In the genomic region with DNA sequence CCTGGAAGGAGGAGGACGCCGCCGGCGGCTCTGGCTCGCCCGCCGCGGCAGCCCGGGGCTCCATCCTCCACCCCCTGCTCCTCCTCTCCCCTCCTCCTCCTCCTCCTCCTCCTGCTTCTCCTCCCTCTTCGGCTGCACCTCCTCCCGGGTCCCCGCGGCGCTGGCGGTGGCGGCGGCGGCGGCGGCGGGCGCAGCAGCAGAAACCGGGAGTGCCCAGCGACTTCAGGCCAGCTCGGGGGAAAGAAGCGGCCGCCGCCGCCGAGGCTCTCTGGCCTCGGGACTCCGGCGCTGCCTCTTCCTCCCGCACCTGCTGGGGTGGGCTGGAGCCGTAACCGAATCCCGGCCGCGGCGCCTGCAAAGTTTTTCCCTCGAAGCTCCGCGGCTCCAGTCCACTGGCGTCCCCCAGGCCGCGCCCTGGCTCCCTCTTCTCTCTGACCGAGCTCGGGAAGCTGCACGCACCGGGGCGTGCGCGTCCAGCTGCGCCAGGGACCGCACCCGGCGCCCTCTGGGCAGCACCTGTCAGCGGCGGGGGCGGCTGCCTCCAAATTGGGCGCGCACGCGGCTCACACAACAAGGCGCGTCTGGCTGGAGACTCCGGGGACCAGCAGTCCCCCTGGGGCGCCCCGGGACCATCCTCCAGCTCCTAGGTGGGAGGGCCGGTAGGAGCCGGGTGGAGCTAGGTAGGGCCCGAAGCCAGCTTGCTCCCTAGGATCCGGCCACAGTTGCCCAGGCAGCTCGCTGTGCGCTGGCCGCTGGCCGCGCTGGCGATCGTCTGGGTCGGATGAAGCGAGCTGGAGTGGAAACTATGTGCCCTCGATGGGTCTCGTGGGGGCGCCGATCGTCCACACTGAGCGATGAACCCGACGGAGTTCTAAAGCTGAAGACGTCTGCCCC, we compare ENCODE assay signal across 8 cellular contexts. TPM values are rescaled to one million over a fixed set of nuclear protein-coding genes. Genes with fewer than 3 reads are reported as not detected.
A peak's percentile ranks its signal among the peaks of the same experiment; 100 is the strongest.
DNase-seq lines count a peak whose midpoint lies in the region; ATAC-seq, FAIRE-seq and TF ChIP-seq lines count a peak whose summit lies in the region.

A gene (minus strand): TSS at position 583 of the 894 bp plus-strand sequence.

- no peak for DNase-seq in CD4-positive, alpha-beta T cell
- DNase-seq in HTR-8/SVneo (ENCODE audit: insufficient read length, low spot score) (peak; percentile 18), endothelial cell (ENCODE audit: low spot score) (peak; percentile 41), midbrain (lab: John Stamatoyannopoulos, UW) (peak; percentile 9), upper lobe of left lung (peak; percentile 23 to 88), NCI-H1694 (lab: John Stamatoyannopoulos, UW) (no peak)
- DNase-seq in T-helper 2 cell treated with Interferon-gamma antibody and Interleukin-4, amounts not matched to agents 5 μg/mL and 100 μg/mL, for 36 hours (ENCODE audit: low spot score) = no peak

- H3K36me3 ChIP-seq in upper lobe of left lung = no peaks in the 10 kb centered on the region

- no peaks in the 10 kb centered on the region for H3K9me3 Mint-ChIP-seq in CD4-positive, alpha-beta T cell
- H3K9me3 Mint-ChIP-seq in T-helper 2 cell treated with Interferon-gamma antibody and Interleukin-4, amounts not matched to agents 5 μg/mL and 100 μg/mL, for 36 hours = no peaks in the 10 kb centered on the region
- no peaks in the 10 kb centered on the region for H3K9me3 Mint-ChIP-seq in endothelial cell (ENCODE audit: unreplicated experiment)

- peaks cover 14% of the 10 kb centered on the region for H3K4me1 Mint-ChIP-seq in CD4-positive, alpha-beta T cell (ENCODE audit: low read depth)
- peaks cover 9% of the 10 kb centered on the region for H3K4me1 Mint-ChIP-seq in T-helper 2 cell treated with Interferon-gamma antibody and Interleukin-4, amounts not matched to agents 5 μg/mL and 100 μg/mL, for 36 hours (ENCODE audit: low read depth)
- H3K4me1 Mint-ChIP-seq in endothelial cell (ENCODE audit: unreplicated experiment) = peaks cover 9% of the 10 kb centered on the region

- FAIRE-seq in HTR-8/SVneo (lab: Jason Lieb, UNC) = peak; percentile 13

- POLR2A ChIA-PET in CD4-positive, alpha-beta T cell (lab: Charles Lee) = no interaction called here

- H3K27ac Mint-ChIP-seq in CD4-positive, alpha-beta T cell = no peak within 1 kb of the TSS
- H3K27ac Mint-ChIP-seq in T-helper 2 cell treated with Interferon-gamma antibody and Interleukin-4, amounts not matched to agents 5 μg/mL and 100 μg/mL, for 36 hours = no peak within 1 kb of the TSS
- no peak within 1 kb of the TSS for H3K27ac Mint-ChIP-seq in endothelial cell (ENCODE audit: unreplicated experiment)

- WGBS in upper lobe of left lung, 2 donors = 1% methylated on average over 37 to 50 of the region's 91 CpGs

- no peaks in the 10 kb centered on the region for H3K9me3 ChIP-seq in CD4-positive, alpha-beta T cell (ENCODE audit: control insufficient read depth, low read length)
- no peaks in the 10 kb centered on the region for H3K9me3 ChIP-seq in upper lobe of left lung

- H3K4me1 ChIP-seq in upper lobe of left lung = peaks cover 21 to 26% (median 23%) of the 10 kb centered on the region in 4 donors

- TF ChIP-seq EP300 in upper lobe of left lung (IDR thresholded peaks at IDR 0.05) = no peak

- H3K27me3 Mint-ChIP-seq in CD4-positive, alpha-beta T cell = peaks cover 74% of the 10 kb centered on the region
- H3K27me3 Mint-ChIP-seq in T-helper 2 cell treated with Interferon-gamma antibody and Interleukin-4, amounts not matched to agents 5 μg/mL and 100 μg/mL, for 36 hours (ENCODE audit: low read depth) = peaks cover 62% of the 10 kb centered on the region
- H3K27me3 Mint-ChIP-seq in endothelial cell (ENCODE audit: unreplicated experiment) = peaks cover 11% of the 10 kb centered on the region

- H3K4me3 Mint-ChIP-seq in CD4-positive, alpha-beta T cell = peak within 1 kb of the TSS; percentile 82
- peak within 1 kb of the TSS; percentile 64 for H3K4me3 Mint-ChIP-seq in T-helper 2 cell treated with Interferon-gamma antibody and Interleukin-4, amounts not matched to agents 5 μg/mL and 100 μg/mL, for 36 hours
- H3K4me3 Mint-ChIP-seq in endothelial cell (ENCODE audit: unreplicated experiment) = peak within 1 kb of the TSS; percentile 81

- TF ChIP-seq CTCF in CD4-positive, alpha-beta T cell (IDR thresholded peaks at IDR 0.05) = no peak
- no peak for TF ChIP-seq CTCF in endothelial cell (IDR thresholded peaks at IDR 0.05; ENCODE audit: unreplicated experiment)
- no peak for TF ChIP-seq CTCF in upper lobe of left lung (IDR thresholded peaks at IDR 0.05)

- peak within 1 kb of the TSS; percentile 45 to 65 (median 60) for H3K4me3 ChIP-seq in upper lobe of left lung

- no peaks in the 10 kb centered on the region for H3K36me3 Mint-ChIP-seq in CD4-positive, alpha-beta T cell (ENCODE audit: low read depth)
- H3K36me3 Mint-ChIP-seq in T-helper 2 cell treated with Interferon-gamma antibody and Interleukin-4, amounts not matched to agents 5 μg/mL and 100 μg/mL, for 36 hours (ENCODE audit: low read depth) = no peaks in the 10 kb centered on the region
- no peaks in the 10 kb centered on the region for H3K36me3 Mint-ChIP-seq in endothelial cell (ENCODE audit: low read depth, unreplicated experiment)

- intact Hi-C loops in CD4-positive, alpha-beta T cell (cut with DNase I, micrococcal nuclease) = no loop called here

- no peak within 1 kb of the TSS for H3K27ac ChIP-seq in CD4-positive, alpha-beta T cell (ENCODE audit: low read depth, low read length)
- H3K27ac ChIP-seq in upper lobe of left lung = peak within 1 kb of the TSS in 1 of 4 donors; percentile 32

- no peak for TF ChIP-seq POLR2A in upper lobe of left lung (IDR thresholded peaks at IDR 0.05)

- ATAC-seq in CD4-positive, alpha-beta T cell (ENCODE audit: poor library complexity) = no peak
- ATAC-seq in GM19372 (IDR thresholded peaks at IDR 0.05; ENCODE audit: low read depth, unreplicated experiment) = peak; percentile 34
- ATAC-seq in upper lobe of left lung (ENCODE audit: low FRiP score in 2 of 2) = peak; percentile 65 to 76

- CTCF ChIA-PET in CD4-positive, alpha-beta T cell (lab: Charles Lee) = no interaction called here

- H3K27me3 ChIP-seq in CD4-positive, alpha-beta T cell (ENCODE audit: control insufficient read depth, insufficient read depth, low read length) = peaks cover 71% of the 10 kb centered on the region
- peaks cover 0 to 31% (median 10%) of the 10 kb centered on the region in 4 donors for H3K27me3 ChIP-seq in upper lobe of left lung

RNA-seq across cellular contexts. Expression of the gene that starts here (rescaled TPM):
- 1 to 10 TPM; 2.1 to 2.7 TPM for total RNA-seq in CD4-positive, alpha-beta T cell
- total RNA-seq in endothelial cell (ENCODE audit: unreplicated experiment) = 2.2 TPM
- total RNA-seq in upper lobe of left lung = 10 to 100 TPM; 30.4 to 43.8 (median 38.3) TPM

Comparison
In these comparisons a context has a peak if more than half of its experiments do, and no peak if none do; other contexts are left out.
1. DNase-seq: peak in HTR-8/SVneo (single experiment), endothelial cell (single experiment), midbrain (single experiment) and upper lobe of left lung (2 of 2); none in CD4-positive, alpha-beta T cell (0 of 10), T-helper 2 cell treated with Interferon-gamma antibody and Interleukin-4, amounts not matched to agents 5 μg/mL and 100 μg/mL, for 36 hours (single experiment) and NCI-H1694 (single experiment).
2. Peak in every context shown above with its lines, with median percentiles within 50 percentile points of each other: H3K4me3 Mint-ChIP-seq.